21 cellular contexts compared by ENCODE assay signal in the genomic region with DNA sequence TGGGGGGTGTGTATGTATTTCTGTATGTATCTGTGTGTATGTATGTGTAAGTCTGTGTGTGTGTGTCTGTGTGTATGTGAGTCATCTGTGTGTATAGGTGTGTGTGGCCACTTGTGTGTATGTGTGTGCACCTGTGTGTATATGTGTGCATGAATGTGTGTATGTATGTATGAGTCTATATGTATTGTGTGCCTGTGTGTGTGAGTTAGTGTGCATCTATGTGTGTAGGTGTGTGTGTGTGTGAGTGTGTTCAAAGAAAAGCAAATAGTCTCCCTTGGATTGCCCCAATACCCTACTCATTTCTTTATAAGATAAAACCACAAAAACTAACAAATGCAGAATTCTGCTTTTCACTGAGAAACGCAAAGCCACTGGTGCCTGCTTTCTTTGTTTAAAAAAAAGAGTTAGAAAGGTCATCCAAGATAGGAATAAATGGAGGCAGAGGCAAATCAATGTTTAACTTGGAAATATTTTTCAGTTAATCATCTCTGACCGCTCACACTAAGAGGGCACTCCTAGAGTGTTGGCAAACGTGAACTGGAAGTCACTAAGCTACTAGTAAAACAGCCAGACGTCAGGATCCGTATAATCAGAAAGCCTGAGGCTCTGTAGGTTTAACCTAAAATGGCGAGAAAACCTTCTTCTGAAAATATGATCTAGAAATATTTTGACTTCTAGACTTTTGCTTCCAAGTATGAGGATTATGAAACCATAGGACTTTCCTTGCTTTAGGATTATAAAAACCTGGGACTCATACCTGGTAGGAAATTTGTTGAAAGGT. TPM values are rescaled to one million over a fixed set of nuclear protein-coding genes. Genes with fewer than 3 reads are reported as not detected.
DNase-seq lines count a peak whose midpoint lies in the region; ATAC-seq and TF ChIP-seq lines count a peak whose summit lies in the region.
"Had no signal": no experiment of that assay in that cellular context is flagged by ENCODE, and none has a peak within 500 bp of the region (broad histone marks: within the 10 kb centered on the region; RNA-seq: fewer than 3 reads in every experiment).

No MANE protein-coding gene starts in this region.

- H3K36me3 Mint-ChIP-seq in activated CD4-positive, alpha-beta memory T cell treated with anti-CD3 and anti-CD28 coated beads for 36 hours, result no peaks in the 10 kb centered on the region
- H3K36me3 Mint-ChIP-seq: CD4-positive, CD25-positive, alpha-beta regulatory T cell had no signal

- no peaks in the 10 kb centered on the region for H3K27me3 ChIP-seq in osteoblast (ENCODE audit: insufficient read depth, low read length)
- H3K27me3 ChIP-seq in brain microvascular endothelial cell (replicated peaks), result no peaks in the 10 kb centered on the region
- H3K27me3 ChIP-seq: cardiac muscle cell, ovary had no signal

- H3K27ac ChIP-seq in osteoblast (ENCODE audit: low read depth, low read length), result no peak overlapping the region
- no peak overlapping the region for H3K27ac ChIP-seq in brain microvascular endothelial cell
- H3K27ac ChIP-seq: cardiac muscle cell, ovary, WERI-Rb-1 had no signal

- no peak overlapping the region for H3K4me3 Mint-ChIP-seq in activated CD4-positive, alpha-beta memory T cell treated with anti-CD3 and anti-CD28 coated beads for 36 hours
- H3K4me3 Mint-ChIP-seq: activated CD8-positive, alpha-beta T cell treated with anti-CD3 and anti-CD28 coated beads, Interleukin-2, amount 10 ng/mL, durations not matched to agents 7 days and 5 days; CD4-positive, CD25-positive, alpha-beta regulatory T cell; stimulated activated naive CD8-positive, alpha-beta T cell treated with anti-CD3 and anti-CD28 coated beads, Interleukin-15, Interleukin-2, amounts not matched to agents 100 ng/mL and 50 ng/mL, for 24 hours had no signal

- H3K27me3 Mint-ChIP-seq in activated CD4-positive, alpha-beta memory T cell treated with anti-CD3 and anti-CD28 coated beads for 36 hours, result peaks cover 3% of the 10 kb centered on the region

- POLR2A ChIA-PET in activated CD4-positive, alpha-beta memory T cell treated with anti-CD3 and anti-CD28 coated beads for 36 hours (lab: Charles Lee), result no interaction called here

- H3K79me2 ChIP-seq in osteoblast (ENCODE audit: insufficient read depth, low read length), result no peaks in the 10 kb centered on the region

- CTCF ChIA-PET in activated CD4-positive, alpha-beta memory T cell treated with anti-CD3 and anti-CD28 coated beads for 36 hours (lab: Charles Lee), result no interaction called here

- H3K4me1 Mint-ChIP-seq in activated CD4-positive, alpha-beta memory T cell treated with anti-CD3 and anti-CD28 coated beads for 36 hours (ENCODE audit: low read depth), result no peaks in the 10 kb centered on the region
- H3K4me1 Mint-ChIP-seq: CD4-positive, CD25-positive, alpha-beta regulatory T cell had no signal

- H3K4me1 ChIP-seq in osteoblast (ENCODE audit: insufficient read depth, low read length), result peaks cover 41% of the 10 kb centered on the region

- no peaks in the 10 kb centered on the region for H4K20me1 ChIP-seq in osteoblast (ENCODE audit: insufficient read depth, low read length)

- TF ChIP-seq CTCF in osteoblast (IDR thresholded peaks at IDR 0.05; ENCODE audit: extremely low read depth, low read depth, low read length) (no peak), brain microvascular endothelial cell (IDR thresholded peaks at IDR 0.05; ENCODE audit: low read depth, low read length, missing control alignments) (no peak)

- ATAC-seq in left colon, result peak; percentile 48
- ATAC-seq: activated CD8-positive, alpha-beta T cell treated with anti-CD3 and anti-CD28 coated beads, Interleukin-2, amount 10 ng/mL, durations not matched to agents 7 days and 5 days; Right ventricle myocardium inferior had no signal

- no peak overlapping the region for H3K4me3 ChIP-seq in osteoblast (ENCODE audit: insufficient read depth, low read length)
- H3K4me3 ChIP-seq in brain microvascular endothelial cell (ENCODE audit: low read depth, low read length), result no peak overlapping the region
- H3K4me3 ChIP-seq: cardiac muscle cell, ovary had no signal

- peak overlapping the region; percentile 18 for H2AFZ ChIP-seq in osteoblast (ENCODE audit: low read length)

- no peak overlapping the region for H3K27ac Mint-ChIP-seq in activated CD4-positive, alpha-beta memory T cell treated with anti-CD3 and anti-CD28 coated beads for 36 hours
- H3K27ac Mint-ChIP-seq: activated CD8-positive, alpha-beta T cell treated with anti-CD3 and anti-CD28 coated beads, Interleukin-2, amount 10 ng/mL, durations not matched to agents 7 days and 5 days; CD4-positive, CD25-positive, alpha-beta regulatory T cell; stimulated activated naive CD8-positive, alpha-beta T cell treated with anti-CD3 and anti-CD28 coated beads, Interleukin-15, Interleukin-2, amounts not matched to agents 100 ng/mL and 50 ng/mL, for 24 hours had no signal

- H3K9me3 Mint-ChIP-seq in activated CD4-positive, alpha-beta memory T cell treated with anti-CD3 and anti-CD28 coated beads for 36 hours, result no peaks in the 10 kb centered on the region

- H3K36me3 ChIP-seq in osteoblast (ENCODE audit: insufficient read depth, low read length) (no peaks in the 10 kb centered on the region), brain microvascular endothelial cell (replicated peaks) (no peaks in the 10 kb centered on the region)
- H3K36me3 ChIP-seq: cardiac muscle cell, ovary, WERI-Rb-1 had no signal

- H3K4me2 ChIP-seq in osteoblast (ENCODE audit: insufficient read depth, low read length), result no peak overlapping the region

- no peaks in the 10 kb centered on the region for H3K9me3 ChIP-seq in osteoblast (ENCODE audit: low read depth, low read length)
- H3K9me3 ChIP-seq: ovary had no signal

- intact Hi-C loops in left colon (cut with DNase I, micrococcal nuclease) (no loop called here), posterior vena cava (cut with DNase I) (no loop called here)
- intact Hi-C loops in activated CD4-positive, alpha-beta memory T cell treated with anti-CD3 and anti-CD28 coated beads for 36 hours (cut with micrococcal nuclease), result no loop called here

- in situ Hi-C loops in ACHN (cut with HindIII; ENCODE audit: low pct_ligation_motif_present, low pct_unique_long_range_greater_than_20kb, low sequenced_read_pairs), result no loop called here
- in situ Hi-C loops in brain microvascular endothelial cell (cut with HindIII; ENCODE audit: low pct_ligation_motif_present, low sequenced_read_pairs), result no loop called here

- DNase-seq in ACHN, result peak; percentile 81
- DNase-seq in NCI-H69 (lab: John Stamatoyannopoulos, UW), result peak; percentile 66
- no peak for DNase-seq in left colon
- peak; percentile 31 for DNase-seq in osteoblast (ENCODE audit: insufficient read length, low spot score, missing footprints)
- no peak for DNase-seq in posterior vena cava (ENCODE audit: low spot score)
- no peak for DNase-seq in activated CD4-positive, alpha-beta memory T cell treated with anti-CD3 and anti-CD28 coated beads for 36 hours
- no peak for DNase-seq in SW480 (ENCODE audit: low spot score)
- no peak for DNase-seq in brain microvascular endothelial cell
- DNase-seq: activated CD8-positive, alpha-beta T cell treated with anti-CD3 and anti-CD28 coated beads, Interleukin-2, amount 10 ng/mL, durations not matched to agents 7 days and 5 days; CD4-positive, CD25-positive, alpha-beta regulatory T cell; H7; head of caudate nucleus; Kasumi-1; midbrain; NCI-H1105 treated with DMSO at 0.1 percent for 48 hours; ovary; T-helper 1 cell; WERI-Rb-1 had no signal

RNA-seq across cellular contexts. Expression of gene JAG1, which starts 37.4 kb away (rescaled TPM):
- 100 to 1,000 TPM in 1 of 2 donors, 10 to 100 TPM in 1; 78.8 to 170 TPM for total RNA-seq in left colon
- 49.2 and 60.1 TPM in 2 replicates for total RNA-seq in osteoblast
- total RNA-seq in posterior vena cava, result 10 to 100 TPM; 68.5 to 84.2 TPM
- under 1 TPM; 0.15 to 0.40 TPM for total RNA-seq in activated CD4-positive, alpha-beta memory T cell treated with anti-CD3 and anti-CD28 coated beads for 36 hours

Comparison
In these comparisons a context has a peak if more than half of its experiments do, and no peak if none do; other contexts are left out.
1. DNase-seq: peak in ACHN (single experiment), NCI-H69 (single experiment) and osteoblast (single experiment); none in left colon (0 of 2), posterior vena cava (single experiment), activated CD4-positive, alpha-beta memory T cell treated with anti-CD3 and anti-CD28 coated beads for 36 hours (single experiment), SW480 (single experiment) and brain microvascular endothelial cell (single experiment).
2. RNA of gene JAG1, which starts 37.4 kb away (total RNA-seq): 78.8 to 170 TPM in left colon, 68.5 to 84.2 TPM in posterior vena cava and 49.2 to 60.1 TPM in osteoblast; 0.15 to 0.40 TPM in activated CD4-positive, alpha-beta memory T cell treated with anti-CD3 and anti-CD28 coated beads for 36 hours; every median in the first group is over 10 times any median in the second.